In genomic region chr22:46581580-46582244, GRCh38 we compare ENCODE assay signal across 3 cellular contexts.
A peak's percentile ranks its signal among the peaks of the same experiment; 100 is the strongest.
TF ChIP-seq lines count a peak whose summit lies in the region.

No MANE protein-coding gene starts in this region.

TF ChIP-seq in HEK293, 187 proteins besides CTCF, POLR2A, EP300 and RAD21 (continues in another document):
- TF ChIP-seq MEIS1 (CRISPR knock-in tag; IDR thresholded peaks at IDR 0.05; ENCODE audit: borderline replicate concordance) (no peak), ZNF777 (tag by site-specific recombination; IDR thresholded peaks at IDR 0.05; ENCODE audit: borderline replicate concordance) (no peak), YY2 (tag by site-specific recombination; IDR thresholded peaks at IDR 0.05) (no peak), ZNF521 (tag by site-specific recombination; IDR thresholded peaks at IDR 0.05) (no peak), ZNF10 (tag by site-specific recombination; IDR thresholded peaks at IDR 0.05) (no peak), ZNF707 (tag by site-specific recombination; IDR thresholded peaks at IDR 0.05) (no peak), AEBP2 (tag by site-specific recombination; IDR thresholded peaks at IDR 0.05; ENCODE audit: borderline replicate concordance) (no peak), KLF17 (tag by site-specific recombination; IDR thresholded peaks at IDR 0.05) (peak; percentile 58; the same call in 1 of the 2 replicates), GLIS1 (tag by site-specific recombination; IDR thresholded peaks at IDR 0.05) (peak; percentile 72), ZNF488 (tag by site-specific recombination; IDR thresholded peaks at IDR 0.05) (no peak), ZNF610 (tag by site-specific recombination; IDR thresholded peaks at IDR 0.05; ENCODE audit: borderline replicate concordance) (no peak), ZIC2 (tag by site-specific recombination; IDR thresholded peaks at IDR 0.05) (peak; percentile 31; the same call in 1 of the 2 replicates), OVOL3 (tag by site-specific recombination; IDR thresholded peaks at IDR 0.05) (no peak), ZNF585B (tag by site-specific recombination; IDR thresholded peaks at IDR 0.05) (no peak), PATZ1 (tag by site-specific recombination; IDR thresholded peaks at IDR 0.05) (0 out of 2 replicates have a peak, but pooled peaks have one; percentile 21), ZSCAN30 (tag by site-specific recombination; IDR thresholded peaks at IDR 0.05) (no peak), GLIS2 (tag by site-specific recombination; IDR thresholded peaks at IDR 0.05) (peak; percentile 38; the same call in 1 of the 2 replicates)

TF ChIP-seq in K562, 482 proteins besides CTCF, POLR2A, EP300 and RAD21 (continues in another document):
- TF ChIP-seq RREB1 (CRISPR knock-in tag; IDR thresholded peaks at IDR 0.05) = no peak
- peak; percentile 28; the same call in 1 of the 2 replicates for TF ChIP-seq NFIC (IDR thresholded peaks at IDR 0.05)
- peak; percentile 35; the same call in 1 of the 2 replicates for TF ChIP-seq PKNOX1 (IDR thresholded peaks at IDR 0.05)
- peak in 1 of 2 experiments; percentile 74; a peak in 2 of 4 replicates for TF ChIP-seq KDM1A (IDR thresholded peaks at IDR 0.05)
- TF ChIP-seq PTBP1 (IDR thresholded peaks at IDR 0.05; ENCODE audit: low read depth, low read length) = 0 out of 2 replicates have a peak, but pooled peaks have one; percentile 64
- TF ChIP-seq RBM25 (IDR thresholded peaks at IDR 0.05; ENCODE audit: low read depth, low read length, severe bottlenecking) = peak; percentile 63
- no peak for TF ChIP-seq KDM5B (IDR thresholded peaks at IDR 0.05; ENCODE audit: insufficient replicate concordance, low read depth, low read length)
- no peak for TF ChIP-seq TRIM28 (IDR thresholded peaks at IDR 0.05)
- peak; percentile 78; the same call in 1 of the 2 replicates for TF ChIP-seq SMARCA5 (IDR thresholded peaks at IDR 0.05)
- TF ChIP-seq ZNF384 (IDR thresholded peaks at IDR 0.05; ENCODE audit: low read depth, low read length) = no peak
- TF ChIP-seq PBX2 (CRISPR knock-in tag; IDR thresholded peaks at IDR 0.05; ENCODE audit: low read depth) = no peak
- peak; percentile 75 for TF ChIP-seq PBX2 (tag; conservative IDR thresholded peaks at IDR 0.05; ENCODE audit: low read depth)

TF ChIP-seq in HepG2, 621 proteins besides CTCF, POLR2A, EP300 and RAD21:
- TF ChIP-seq NFKB2 (CRISPR knock-in tag; IDR thresholded peaks at IDR 0.05; ENCODE audit: borderline replicate concordance) (0 out of 2 replicates have a peak, but pooled peaks have one; percentile 47), ZNF768 (CRISPR knock-in tag; IDR thresholded peaks at IDR 0.05) (peak; percentile 99), ZMYM3 (CRISPR knock-in tag; IDR thresholded peaks at IDR 0.05) (peak; percentile 70; the same call in 1 of the 2 replicates), FOXO1 (CRISPR knock-in tag; IDR thresholded peaks at IDR 0.05) (no peak), HNRNPUL1 (IDR thresholded peaks at IDR 0.05; ENCODE audit: low read depth, low read length) (no peak)
